In genomic region chr12:254912-255311, GRCh38 we compare ENCODE assay signal across 38 cellular contexts. TPM values are rescaled to one million over a fixed set of nuclear protein-coding genes. Genes with fewer than 3 reads are reported as not detected.
"Had no signal": no experiment of that assay in that cellular context is flagged by ENCODE, and none has a peak within 500 bp of the region (broad histone marks: within the 10 kb centered on the region; RNA-seq: fewer than 3 reads in every experiment).

No MANE protein-coding gene starts in this region.

- H3K27me3 ChIP-seq: ascending aorta, cardiac muscle cell had no signal

- H3K9me3 Mint-ChIP-seq: activated B cell treated with CpG ODN at 0.5 μM for 24 hours; activated CD4-positive, alpha-beta memory T cell treated with anti-CD3 and anti-CD28 coated beads for 36 hours; activated CD4-positive, alpha-beta T cell treated with anti-CD3 and anti-CD28 coated beads, Interleukin-2, amount 10 ng/mL, durations not matched to agents 24 days and 14 days; activated CD8-positive, alpha-beta T cell treated with anti-CD3 and anti-CD28 coated beads for 36 hours; activated naive CD4-positive, alpha-beta T cell treated with anti-CD3 and anti-CD28 coated beads, Interleukin-2, amount 10 ng/mL, durations not matched to agents 7 days and 5 days; activated naive CD4-positive, alpha-beta T cell treated with anti-CD3 and anti-CD28 coated beads, Interleukin-2, amount 50 U/mL, for 24 hours; activated naive CD8-positive, alpha-beta T cell treated with anti-CD3 and anti-CD28 coated beads, Interleukin-2, amount 10 ng/mL, durations not matched to agents 7 days and 5 days; activated naive CD8-positive, alpha-beta T cell treated with anti-CD3 and anti-CD28 coated beads, Interleukin-2, amount 50 U/mL, for 24 hours; activated T-cell treated with anti-CD3 and anti-CD28 coated beads, Interleukin-2, amount 50 U/mL, for 4 hours; activated T-cell treated with anti-CD3 and anti-CD28 coated beads, Interleukin-2, amount 50 U/mL, for 72 hours; activated T-helper 1 cell treated with anti-CD3 and anti-CD28 coated beads, Interleukin-12 subunit alpha, Interleukin-12 subunit beta, Interleukin-2, Interleukin-4 antibody, amounts not matched to agents 30 ng/mL and 10 ng/mL and 1 ng/mL, durations not matched to agents 14 hours and 24 hours and 36 hours; activated T-helper 17 cell treated with anti-CD3 and anti-CD28 coated beads, Interleukin-2, amount 50 U/mL, for 72 hours; T-helper 1 cell treated with Interleukin-12 subunit alpha and Interleukin-12 subunit beta and Interleukin-4 antibody, amounts not matched to agents 30 μg/mL and 1 μg/mL, for 36 hours; T-helper 2 cell treated with Interferon-gamma antibody and Interleukin-4, amounts not matched to agents 5 μg/mL and 100 μg/mL, for 36 hours had no signal

- H3K4me1 ChIP-seq: ascending aorta had no signal

- H3K36me3 Mint-ChIP-seq: activated CD4-positive, alpha-beta memory T cell treated with anti-CD3 and anti-CD28 coated beads for 36 hours; activated naive CD4-positive, alpha-beta T cell treated with anti-CD3 and anti-CD28 coated beads, Interleukin-2, amount 10 ng/mL, durations not matched to agents 7 days and 5 days; activated naive CD4-positive, alpha-beta T cell treated with anti-CD3 and anti-CD28 coated beads, Interleukin-2, amount 50 U/mL, for 24 hours; activated naive CD8-positive, alpha-beta T cell; activated naive CD8-positive, alpha-beta T cell treated with anti-CD3 and anti-CD28 coated beads, Interleukin-2, amount 10 ng/mL, durations not matched to agents 7 days and 5 days; brain had no signal

- H3K27ac Mint-ChIP-seq: activated B cell treated with CpG ODN at 0.5 μM for 24 hours; activated CD4-positive, alpha-beta memory T cell treated with anti-CD3 and anti-CD28 coated beads for 36 hours; activated CD4-positive, alpha-beta T cell treated with anti-CD3 and anti-CD28 coated beads, Interleukin-2, amount 10 ng/mL, durations not matched to agents 24 days and 14 days; activated CD8-positive, alpha-beta T cell treated with anti-CD3 and anti-CD28 coated beads for 36 hours; activated naive CD4-positive, alpha-beta T cell treated with anti-CD3 and anti-CD28 coated beads, Interleukin-2, amount 10 ng/mL, durations not matched to agents 7 days and 5 days; activated naive CD4-positive, alpha-beta T cell treated with anti-CD3 and anti-CD28 coated beads, Interleukin-2, amount 50 U/mL, for 24 hours; activated naive CD8-positive, alpha-beta T cell; activated naive CD8-positive, alpha-beta T cell treated with anti-CD3 and anti-CD28 coated beads, Interleukin-2, amount 10 ng/mL, durations not matched to agents 7 days and 5 days; activated naive CD8-positive, alpha-beta T cell treated with anti-CD3 and anti-CD28 coated beads, Interleukin-2, amount 50 U/mL, for 24 hours; activated T-cell treated with anti-CD3 and anti-CD28 coated beads, Interleukin-2, amount 50 U/mL, for 72 hours; activated T-helper 1 cell treated with anti-CD3 and anti-CD28 coated beads, Interleukin-12 subunit alpha, Interleukin-12 subunit beta, Interleukin-2, Interleukin-4 antibody, amounts not matched to agents 30 ng/mL and 10 ng/mL and 1 ng/mL, durations not matched to agents 14 hours and 24 hours and 36 hours; activated T-helper 17 cell treated with anti-CD3 and anti-CD28 coated beads, Interleukin-2, amount 50 U/mL, for 72 hours; brain; T-helper 1 cell treated with Interleukin-12 subunit alpha and Interleukin-12 subunit beta and Interleukin-4 antibody, amounts not matched to agents 30 μg/mL and 1 μg/mL, for 36 hours; T-helper 2 cell treated with Interferon-gamma antibody and Interleukin-4, amounts not matched to agents 5 μg/mL and 100 μg/mL, for 36 hours had no signal

- H3K27ac ChIP-seq: ascending aorta, cardiac muscle cell, VCaP had no signal

- H3K4me3 Mint-ChIP-seq: activated B cell treated with CpG ODN at 0.5 μM for 24 hours; activated CD4-positive, alpha-beta memory T cell treated with anti-CD3 and anti-CD28 coated beads for 36 hours; activated CD4-positive, alpha-beta T cell treated with anti-CD3 and anti-CD28 coated beads, Interleukin-2, amount 10 ng/mL, durations not matched to agents 24 days and 14 days; activated CD8-positive, alpha-beta T cell treated with anti-CD3 and anti-CD28 coated beads for 36 hours; activated naive CD4-positive, alpha-beta T cell treated with anti-CD3 and anti-CD28 coated beads, Interleukin-2, amount 10 ng/mL, durations not matched to agents 7 days and 5 days; activated naive CD4-positive, alpha-beta T cell treated with anti-CD3 and anti-CD28 coated beads, Interleukin-2, amount 50 U/mL, for 24 hours; activated naive CD8-positive, alpha-beta T cell; activated naive CD8-positive, alpha-beta T cell treated with anti-CD3 and anti-CD28 coated beads, Interleukin-2, amount 10 ng/mL, durations not matched to agents 7 days and 5 days; activated naive CD8-positive, alpha-beta T cell treated with anti-CD3 and anti-CD28 coated beads, Interleukin-2, amount 50 U/mL, for 24 hours; activated T-cell treated with anti-CD3 and anti-CD28 coated beads, Interleukin-2, amount 50 U/mL, for 4 hours; activated T-cell treated with anti-CD3 and anti-CD28 coated beads, Interleukin-2, amount 50 U/mL, for 72 hours; activated T-helper 1 cell treated with anti-CD3 and anti-CD28 coated beads, Interleukin-12 subunit alpha, Interleukin-12 subunit beta, Interleukin-2, Interleukin-4 antibody, amounts not matched to agents 30 ng/mL and 10 ng/mL and 1 ng/mL, durations not matched to agents 14 hours and 24 hours and 36 hours; activated T-helper 17 cell treated with anti-CD3 and anti-CD28 coated beads, Interleukin-2, amount 50 U/mL, for 72 hours; brain; T-helper 1 cell treated with Interleukin-12 subunit alpha and Interleukin-12 subunit beta and Interleukin-4 antibody, amounts not matched to agents 30 μg/mL and 1 μg/mL, for 36 hours; T-helper 2 cell treated with Interferon-gamma antibody and Interleukin-4, amounts not matched to agents 5 μg/mL and 100 μg/mL, for 36 hours had no signal

- H3K4me1 Mint-ChIP-seq: activated B cell treated with CpG ODN at 0.5 μM for 24 hours; activated CD4-positive, alpha-beta T cell treated with anti-CD3 and anti-CD28 coated beads, Interleukin-2, amount 10 ng/mL, durations not matched to agents 24 days and 14 days; activated naive CD4-positive, alpha-beta T cell treated with anti-CD3 and anti-CD28 coated beads, Interleukin-2, amount 10 ng/mL, durations not matched to agents 7 days and 5 days; activated naive CD4-positive, alpha-beta T cell treated with anti-CD3 and anti-CD28 coated beads, Interleukin-2, amount 50 U/mL, for 24 hours; activated naive CD8-positive, alpha-beta T cell treated with anti-CD3 and anti-CD28 coated beads, Interleukin-2, amount 10 ng/mL, durations not matched to agents 7 days and 5 days; activated naive CD8-positive, alpha-beta T cell treated with anti-CD3 and anti-CD28 coated beads, Interleukin-2, amount 50 U/mL, for 24 hours; activated T-helper 17 cell treated with anti-CD3 and anti-CD28 coated beads, Interleukin-2, amount 50 U/mL, for 72 hours; brain had no signal

- FAIRE-seq: bronchial epithelial cell, TTC549 had no signal

- H3K9me3 ChIP-seq: ascending aorta had no signal

- H3K36me3 ChIP-seq: ascending aorta, cardiac muscle cell had no signal

- H3K4me3 ChIP-seq: ascending aorta, cardiac muscle cell had no signal

- DNase-seq: activated B cell treated with CpG ODN at 0.5 μM for 24 hours; activated CD4-positive, alpha-beta memory T cell treated with anti-CD3 and anti-CD28 coated beads for 36 hours; activated CD4-positive, alpha-beta T cell treated with anti-CD3 and anti-CD28 coated beads for 4 hours; activated CD4-positive, alpha-beta T cell treated with anti-CD3 and anti-CD28 coated beads, Interleukin-2, amount 10 ng/mL, durations not matched to agents 24 days and 14 days; activated CD4-positive, alpha-beta T cell treated with anti-CD3 and anti-CD28 coated beads, Interleukin-2, amount 50 U/mL, for 1 hour; activated CD4-positive, alpha-beta T cell treated with anti-CD3 and anti-CD28 coated beads, Interleukin-2, amount 50 U/mL, for 4 hours; activated CD4-positive, CD25-positive, alpha-beta regulatory T cell treated with anti-CD3 and anti-CD28 coated beads, Interleukin-2, amount 50 U/mL, for 72 hours; activated CD8-positive, alpha-beta memory T cell treated with anti-CD3 and anti-CD28 coated beads, Interleukin-2, amount 50 U/mL, for 4 hours; activated CD8-positive, alpha-beta T cell treated with anti-CD3 and anti-CD28 coated beads for 36 hours; activated effector memory CD4-positive, alpha-beta T cell treated with anti-CD3 and anti-CD28 coated beads, Interleukin-2, amount 50 U/mL, for 16 hours; activated gamma-delta T cell treated with Interleukin-2 at 50 U/mL for 16 hours; activated naive CD4-positive, alpha-beta T cell treated with anti-CD3 and anti-CD28 coated beads, Interleukin-2, amount 10 ng/mL, durations not matched to agents 7 days and 5 days; activated naive CD4-positive, alpha-beta T cell treated with Interleukin-2 at 50 U/mL for 16 hours; activated naive CD8-positive, alpha-beta T cell treated with anti-CD3 and anti-CD28 coated beads, Interleukin-2, amount 10 ng/mL, durations not matched to agents 7 days and 5 days; activated naive CD8-positive, alpha-beta T cell treated with anti-CD3 and anti-CD28 coated beads, Interleukin-2, amount 50 U/mL, for 24 hours; activated T-cell treated with anti-CD3 and anti-CD28 coated beads for 4 hours; activated T-cell treated with anti-CD3 and anti-CD28 coated beads, Interleukin-2, amount 50 U/mL, for 1 hour; activated T-cell treated with anti-CD3 and anti-CD28 coated beads, Interleukin-2, amount 50 U/mL, for 4 hours; activated T-cell treated with anti-CD3 and anti-CD28 coated beads, Interleukin-2, amount 50 U/mL, for 72 hours; amygdala; anterior cingulate cortex; caudate nucleus; SW 1271; T-helper 1 cell; T-helper 2 cell; T-helper 9 cell had no signal

RNA-seq across cellular contexts. Expression of gene SLC6A13, which starts 7.7 kb away (rescaled TPM):
- total RNA-seq: activated CD4-positive, alpha-beta T cell treated with anti-CD3 and anti-CD28 coated beads, Interleukin-2, amount 10 ng/mL, durations not matched to agents 24 days and 14 days; activated CD8-positive, alpha-beta T cell treated with anti-CD3 and anti-CD28 coated beads for 36 hours; ascending aorta had no signal

RNA-seq across cellular contexts. Expression of gene SLC6A12, which starts 41.0 kb away (rescaled TPM):
- total RNA-seq: activated B cell treated with CpG ODN at 0.5 μM for 24 hours; activated CD4-positive, alpha-beta T cell treated with anti-CD3 and anti-CD28 coated beads, Interleukin-2, amount 10 ng/mL, durations not matched to agents 24 days and 14 days; activated CD8-positive, alpha-beta T cell treated with anti-CD3 and anti-CD28 coated beads for 36 hours; activated naive CD8-positive, alpha-beta T cell treated with anti-CD3 and anti-CD28 coated beads, Interleukin-2, amount 10 ng/mL, durations not matched to agents 7 days and 5 days; activated T-helper 1 cell treated with anti-CD3 and anti-CD28 coated beads, Interleukin-12 subunit alpha, Interleukin-12 subunit beta, Interleukin-2, Interleukin-4 antibody, amounts not matched to agents 30 ng/mL and 10 ng/mL and 1 ng/mL, durations not matched to agents 14 hours and 24 hours and 36 hours; activated T-helper 17 cell treated with anti-CD3 and anti-CD28 coated beads, Interleukin-2, amount 50 U/mL, for 72 hours; bronchial epithelial cell had no signal
